8 cellular contexts compared by ENCODE assay signal in the genomic region with DNA sequence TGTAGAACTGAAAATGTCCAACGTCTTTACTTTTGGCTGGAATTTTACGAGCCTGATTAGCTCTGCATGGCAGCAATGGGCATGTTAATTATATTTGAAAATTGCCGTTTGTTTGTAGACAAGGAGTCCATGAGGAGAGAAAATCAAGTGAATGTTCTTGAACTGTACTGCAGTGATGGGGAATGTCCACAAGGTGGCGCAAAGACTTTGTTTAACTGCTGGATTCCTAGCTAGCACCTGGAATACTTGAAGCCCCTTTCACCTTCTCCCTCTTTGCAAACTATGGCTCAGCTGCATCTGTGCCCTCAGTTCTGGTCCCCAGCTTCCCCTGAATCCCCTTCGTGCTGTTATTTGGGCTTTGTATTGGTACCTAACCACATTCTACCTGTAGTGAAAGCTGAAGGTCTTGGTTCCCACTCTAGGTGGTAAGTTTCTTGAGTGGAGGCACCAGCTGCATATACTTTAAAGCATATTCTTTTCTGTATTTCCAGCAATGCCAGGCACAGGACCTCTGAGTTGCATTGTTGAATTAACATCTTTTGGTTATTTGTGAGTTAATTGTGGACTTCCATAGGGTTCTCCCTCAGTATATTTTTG. TPM values are rescaled to one million over a fixed set of nuclear protein-coding genes. Genes with fewer than 3 reads are reported as not detected.
DNase-seq lines count a peak whose midpoint lies in the region; ATAC-seq and TF ChIP-seq lines count a peak whose summit lies in the region.

No MANE protein-coding gene starts in this region.

- 6 to 7% methylated on average over 4 to 5 of the region's 5 CpGs for WGBS in endodermal cell (ENCODE audit: insufficient coverage in 1 of 2, insufficient read length in 1 of 2), 2 experiments
- no CpG with 5 or more reads among the region's 5 CpGs for WGBS in mesendoderm (ENCODE audit: extremely low coverage, insufficient coverage, low lambda C conversion rate)

- H3K9me3 Mint-ChIP-seq in activated CD8-positive, alpha-beta T cell treated with anti-CD3 and anti-CD28 coated beads for 36 hours = no peaks in the 10 kb centered on the region
- H3K9me3 Mint-ChIP-seq in endodermal cell = no peaks in the 10 kb centered on the region

- H3K9ac ChIP-seq in endodermal cell (ENCODE audit: extremely low read depth, low read length, poor library complexity, severe bottlenecking) = no peak overlapping the region
- H3K9ac ChIP-seq in mesendoderm (ENCODE audit: low read length) = no peak overlapping the region

- H3K36me3 ChIP-seq in endodermal cell (ENCODE audit: control insufficient read depth, insufficient read depth, low read length) = peaks cover 27% of the 10 kb centered on the region
- no peaks in the 10 kb centered on the region for H3K36me3 ChIP-seq in mesendoderm (ENCODE audit: control insufficient read depth, insufficient read depth, low read length)

- no peaks in the 10 kb centered on the region for H3K9me3 ChIP-seq in endodermal cell (ENCODE audit: control insufficient read depth, low read length)

- H3K4me1 Mint-ChIP-seq in activated CD8-positive, alpha-beta T cell treated with anti-CD3 and anti-CD28 coated beads for 36 hours (ENCODE audit: low read depth) = peaks cover 22% of the 10 kb centered on the region
- peaks cover 13% of the 10 kb centered on the region for H3K4me1 Mint-ChIP-seq in endodermal cell

- TF ChIP-seq CTCF in activated CD8-positive, alpha-beta T cell treated with anti-CD3 and anti-CD28 coated beads for 36 hours (IDR thresholded peaks at IDR 0.05) = peak; percentile 93
- TF ChIP-seq CTCF in endodermal cell (conservative IDR thresholded peaks at IDR 0.05) = peak; percentile 96

- no peak overlapping the region for H2BK120ac ChIP-seq in mesendoderm (ENCODE audit: low read depth, low read length)

- DNase-seq in ELF-1 (ENCODE audit: low read depth, low spot score) = peak; percentile 78
- peak; percentile 50 for DNase-seq in HK-2 (ENCODE audit: unreplicated experiment)
- DNase-seq in NCI-H774 (lab: John Stamatoyannopoulos, UW) = peak; percentile 33
- peak; percentile 78 for DNase-seq in activated CD8-positive, alpha-beta T cell treated with anti-CD3 and anti-CD28 coated beads for 36 hours
- DNase-seq in endodermal cell = peak; percentile 93
- peak; percentile 84 for DNase-seq in mesendoderm
- peak; percentile 73 for DNase-seq in stimulated activated CD8-positive, alpha-beta memory T cell treated with anti-CD3 and anti-CD28 coated beads, Interleukin-4, amount 100 ng/mL, for 48 hours

- H3K4ac ChIP-seq in mesendoderm (ENCODE audit: low read depth, low read length) = no peak overlapping the region

- H3K4me3 Mint-ChIP-seq in activated CD8-positive, alpha-beta T cell treated with anti-CD3 and anti-CD28 coated beads for 36 hours = no peak overlapping the region
- no peak overlapping the region for H3K4me3 Mint-ChIP-seq in endodermal cell

- CTCF ChIA-PET in activated CD8-positive, alpha-beta T cell treated with anti-CD3 and anti-CD28 coated beads for 36 hours (lab: Charles Lee) = interaction anchor here (0.6 to 11.1 kb wide), 64 partner anchors 8 to 814 kb away, joined by 3 to 190 read pairs (median 5); a partner anchor contains a TSS

- no peak overlapping the region for H2BK15ac ChIP-seq in mesendoderm (replicated peaks; ENCODE audit: low read depth)

- no peaks in the 10 kb centered on the region for H3K27me3 ChIP-seq in endodermal cell (ENCODE audit: control insufficient read depth, insufficient read depth, low read length, poor library complexity, severe bottlenecking)
- H3K27me3 ChIP-seq in mesendoderm (ENCODE audit: insufficient read depth, low read length, poor library complexity) = no peaks in the 10 kb centered on the region

- intact Hi-C loops in activated CD8-positive, alpha-beta T cell treated with anti-CD3 and anti-CD28 coated beads for 36 hours (cut with micrococcal nuclease) = loop anchor here (2.0 kb wide), 1 partner anchor 129 kb away; no protein-coding TSS in a partner anchor

- ATAC-seq in activated CD8-positive, alpha-beta T cell treated with anti-CD3 and anti-CD28 coated beads for 36 hours = peak; percentile 85
- ATAC-seq in GM21515 (IDR thresholded peaks at IDR 0.05; ENCODE audit: unreplicated experiment) = no peak

- peaks cover 24% of the 10 kb centered on the region for H3K36me3 Mint-ChIP-seq in activated CD8-positive, alpha-beta T cell treated with anti-CD3 and anti-CD28 coated beads for 36 hours (ENCODE audit: low read depth)
- peaks cover 34% of the 10 kb centered on the region for H3K36me3 Mint-ChIP-seq in endodermal cell (ENCODE audit: low read depth)

- no peak overlapping the region for H3K4me3 ChIP-seq in endodermal cell (ENCODE audit: low read length)
- no peak overlapping the region for H3K4me3 ChIP-seq in mesendoderm (ENCODE audit: low read length)

- POLR2A ChIA-PET in activated CD8-positive, alpha-beta T cell treated with anti-CD3 and anti-CD28 coated beads for 36 hours (lab: Charles Lee) = interaction anchor here (0.8 kb wide), 1 partner anchor 120 kb away, joined by 3 read pairs; no protein-coding TSS in a partner anchor

- H3K27ac Mint-ChIP-seq in activated CD8-positive, alpha-beta T cell treated with anti-CD3 and anti-CD28 coated beads for 36 hours = no peak overlapping the region
- no peak overlapping the region for H3K27ac Mint-ChIP-seq in endodermal cell

- H3K4me1 ChIP-seq in endodermal cell (ENCODE audit: control insufficient read depth, insufficient read depth, low read length) (no peaks in the 10 kb centered on the region), mesendoderm (ENCODE audit: control insufficient read depth, low read depth, low read length) (no peaks in the 10 kb centered on the region)

- no peak overlapping the region for H3K56ac ChIP-seq in mesendoderm (ENCODE audit: low read length)

- H3K79me1 ChIP-seq in mesendoderm (ENCODE audit: low read length) = no peaks in the 10 kb centered on the region

- H3K18ac ChIP-seq in mesendoderm (ENCODE audit: low read length) = no peak overlapping the region

- no peak overlapping the region for H3K4me2 ChIP-seq in mesendoderm (ENCODE audit: low read length)

- no peak overlapping the region for H3K23ac ChIP-seq in mesendoderm (ENCODE audit: low read length)

- no peaks in the 10 kb centered on the region for H3K79me2 ChIP-seq in mesendoderm (ENCODE audit: control insufficient read depth, insufficient read depth, low read length)

- H3K27me3 Mint-ChIP-seq in activated CD8-positive, alpha-beta T cell treated with anti-CD3 and anti-CD28 coated beads for 36 hours = no peaks in the 10 kb centered on the region
- H3K27me3 Mint-ChIP-seq in endodermal cell (ENCODE audit: insufficient read depth) = no peaks in the 10 kb centered on the region

- no peak overlapping the region for H4K5ac ChIP-seq in mesendoderm (ENCODE audit: low read length)

- H3K27ac ChIP-seq in endodermal cell (ENCODE audit: low read depth, low read length) (no peak overlapping the region), mesendoderm (ENCODE audit: low read depth, low read length) (no peak overlapping the region)

- H4K8ac ChIP-seq in mesendoderm (ENCODE audit: low read depth, low read length) = no peak overlapping the region

- no peak overlapping the region for H2BK5ac ChIP-seq in mesendoderm (ENCODE audit: low read length)

- no peak overlapping the region for H2AK5ac ChIP-seq in mesendoderm (ENCODE audit: low read length)

RNA-seq across cellular contexts. Expression of a gene that starts 25.3 kb away (rescaled TPM):
- 10 to 100 TPM; 16.8 to 17.7 TPM for total RNA-seq in activated CD8-positive, alpha-beta T cell treated with anti-CD3 and anti-CD28 coated beads for 36 hours
- 10 to 100 TPM; 11.9 to 13.8 TPM for total RNA-seq in endodermal cell
- 14.8 TPM for polyA plus RNA-seq in endodermal cell (2013, experiment 1 of 2)
- 13.3 TPM for polyA plus RNA-seq in endodermal cell (2013, experiment 2 of 2)
- 6.9 TPM for polyA plus RNA-seq in mesendoderm (2013, experiment 1 of 2)
- 6.6 TPM for polyA plus RNA-seq in mesendoderm (2013, experiment 2 of 2)

Comparison
In these comparisons a context has a peak if more than half of its experiments do, and no peak if none do; other contexts are left out.
1. DNase-seq: peak in every context shown above with its lines; median percentile 93 in endodermal cell; 84 in mesendoderm; 78 in ELF-1; 78 in activated CD8-positive, alpha-beta T cell treated with anti-CD3 and anti-CD28 coated beads for 36 hours; 73 in stimulated activated CD8-positive, alpha-beta memory T cell treated with anti-CD3 and anti-CD28 coated beads, Interleukin-4, amount 100 ng/mL, for 48 hours; 50 in HK-2; 33 in NCI-H774.